In genomic region chr12:67068204-67068731, GRCh38 we compare ENCODE assay signal across 8 cellular contexts.
DNase-seq lines count a peak whose midpoint lies in the region; ATAC-seq and TF ChIP-seq lines count a peak whose summit lies in the region.

No MANE protein-coding gene starts in this region.

- H4K20me1 ChIP-seq in HCT116 (ENCODE audit: insufficient read depth), result no peaks in the 10 kb centered on the region; the same call in 1 of the 2 replicates

- H2AFZ ChIP-seq in ACC112 (ENCODE audit: low read length, unreplicated experiment) (peak overlapping the region; percentile 46), HCT116 (ENCODE audit: low read depth, low read length, poor library complexity, severe bottlenecking) (no peak overlapping the region)

- H3K27me3 ChIP-seq in ACC112 (ENCODE audit: insufficient read depth, low read length) (peaks cover 67% of the 10 kb centered on the region), HCT116 (ENCODE audit: insufficient read depth, low read length) (peaks cover 35% of the 10 kb centered on the region), right cardiac atrium (ENCODE audit: control insufficient read depth, insufficient read depth) (no peaks in the 10 kb centered on the region)

- RAD21 ChIA-PET in HCT116 (lab: Charles Lee; ENCODE audit: low non-redundant PET in 1 of 2, low total read pairs in 2 of 2, uncharacterized antibody in 2 of 2, unreplicated experiment in 2 of 2), result no interaction called here

- no peak for TF ChIP-seq RAD21 in HCT116 (IDR thresholded peaks at IDR 0.05; ENCODE audit: low read depth)

- no peak overlapping the region for H3K9ac ChIP-seq in HCT116 (ENCODE audit: low read length)

- H3K4me2 ChIP-seq in HCT116 (ENCODE audit: low read length), result peak overlapping the region; percentile 51

- WGBS in right cardiac atrium, result 1% methylated on average over 20 of the region's 20 CpGs

- no peaks in the 10 kb centered on the region for H3K9me2 ChIP-seq in HCT116 (ENCODE audit: insufficient read depth)

- H3K27ac ChIP-seq in ACC112 (ENCODE audit: low read depth, low read length) (no peak overlapping the region), HCT116 (ENCODE audit: low read depth, low read length) (no peak overlapping the region), right cardiac atrium (ENCODE audit: low read length) (no peak overlapping the region), skin epidermis (peak overlapping the region in 8 of 21 experiments; percentile 76 to 92 (median 86))

- TF ChIP-seq POLR2A in HCT116 (IDR thresholded peaks at IDR 0.05; ENCODE audit: borderline replicate concordance, extremely low read depth, insufficient read depth, insufficient read length), result no peak

- H3K9me3 ChIP-seq in HCT116 (ENCODE audit: control insufficient read depth in 1 of 2, insufficient read depth in 1 of 2, low read depth in 1 of 2, low read length in 2 of 2), result no peaks in the 10 kb centered on the region
- H3K9me3 ChIP-seq in right cardiac atrium (ENCODE audit: control insufficient read depth, low read length), result no peaks in the 10 kb centered on the region

- CTCF ChIA-PET in HCT116 (lab: Charles Lee), result no interaction called here

- H3K4me3 ChIP-seq in ACC112 (ENCODE audit: low read depth, low read length) (no peak overlapping the region), HCT116 (replicated peaks in 1 of 2; ENCODE audit: low read depth in 1 of 2, low read length in 2 of 2) (no peak overlapping the region), right cardiac atrium (ENCODE audit: low read length) (peak overlapping the region; percentile 89), skin epidermis (peak overlapping the region; percentile 35 to 63 (median 55))

- no peak for ATAC-seq in HCT116
- peak; percentile 20 to 38 for ATAC-seq in right cardiac atrium

- intact Hi-C loops in HCT116 (cut with micrococcal nuclease), result no loop called here
- intact Hi-C loops in right cardiac atrium (cut with DNase I), result no loop called here

- DNase-seq in HCT116 (ENCODE audit: low read depth, low spot score), result no peak
- DNase-seq in activated T-cell treated with anti-CD3 and anti-CD28 coated beads for 4 hours, result peak; percentile 4
- DNase-seq in right cardiac atrium, result peak in 2 of 3 donors; percentile 37 to 46
- DNase-seq in LoVo (ENCODE audit: low spot score), result no peak
- no peak for DNase-seq in AG08396 (ENCODE audit: low spot score)
- DNase-seq in effector CD4-positive, alpha-beta T cell, result no peak

- BruUV-seq in HCT116 (replicated peaks; lab: Mats Ljungman, UMichigan), result no TSS peak

- H3K36me3 ChIP-seq in ACC112 (ENCODE audit: insufficient read depth, low read length), result no peaks in the 10 kb centered on the region
- H3K36me3 ChIP-seq in HCT116 (ENCODE audit: control insufficient read depth in 1 of 2, insufficient read depth in 2 of 2, low read length in 2 of 2), result no peaks in the 10 kb centered on the region

- TF ChIP-seq CTCF in HCT116 (IDR thresholded peaks at IDR 0.05 in 2 of 3, conservative IDR thresholded peaks at IDR 0.05 in 1 of 3; ENCODE audit: borderline replicate concordance in 1 of 3, insufficient read depth in 1 of 3, low read depth in 2 of 3, low read length in 2 of 3), result no peak

- no peaks in the 10 kb centered on the region for H3K4me1 ChIP-seq in ACC112 (ENCODE audit: control insufficient read depth, insufficient read depth, low read length, unreplicated experiment)
- H3K4me1 ChIP-seq in HCT116 (ENCODE audit: control insufficient read depth in 1 of 2, insufficient read depth in 2 of 2, low read length in 2 of 2), result peaks cover 0 to 3% of the 10 kb centered on the region in 2 experiments; a peak in 2 of 4 replicates
- H3K4me1 ChIP-seq in right cardiac atrium (ENCODE audit: control insufficient read depth, insufficient read depth, low read length), result peaks cover 3% of the 10 kb centered on the region

- POLR2A ChIA-PET in HCT116 (lab: Charles Lee), result no interaction called here

- H3K79me2 ChIP-seq in ACC112 (ENCODE audit: control insufficient read depth, insufficient read depth, low read length, unreplicated experiment) (no peaks in the 10 kb centered on the region), HCT116 (ENCODE audit: insufficient read depth, low read length) (no peaks in the 10 kb centered on the region)

TF ChIP-seq in HCT116, 20 proteins besides CTCF, POLR2A, EP300 and RAD21:
- TF ChIP-seq EGR1 (IDR thresholded peaks at IDR 0.05; ENCODE audit: low read depth), result no peak
- no peak for TF ChIP-seq ZBTB33 (IDR thresholded peaks at IDR 0.05; ENCODE audit: extremely low read depth, insufficient replicate concordance, low read length)
- no peak for TF ChIP-seq EZH2 (IDR thresholded peaks at IDR 0.05)
- no peak for TF ChIP-seq MAX (IDR thresholded peaks at IDR 0.05)
- no peak for TF ChIP-seq CEBPB (IDR thresholded peaks at IDR 0.05; ENCODE audit: low read depth)
- TF ChIP-seq TCF7L2 (IDR thresholded peaks at IDR 0.05; ENCODE audit: borderline replicate concordance, extremely low read depth, insufficient read depth, insufficient read length), result no peak
- no peak for TF ChIP-seq ZNF274 (IDR thresholded peaks at IDR 0.05; ENCODE audit: low read depth, low read length)
- TF ChIP-seq SP1 (IDR thresholded peaks at IDR 0.05; ENCODE audit: low read depth), result no peak
- TF ChIP-seq ATF3 (IDR thresholded peaks at IDR 0.05), result no peak
- TF ChIP-seq EZH2phosphoT487 (IDR thresholded peaks at IDR 0.05; ENCODE audit: borderline replicate concordance), result no peak
- no peak for TF ChIP-seq YY1 (IDR thresholded peaks at IDR 0.05; ENCODE audit: extremely low read depth, insufficient replicate concordance, low read depth, low read length)
- TF ChIP-seq SIN3A (IDR thresholded peaks at IDR 0.05; ENCODE audit: low read depth), result no peak

Comparison
In these comparisons a context has a peak if more than half of its experiments do, and no peak if none do; other contexts are left out.
1. H3K4me3 ChIP-seq: peak in right cardiac atrium (single experiment) and skin epidermis (7 of 7); none in ACC112 (single experiment) and HCT116 (0 of 2).
2. DNase-seq: peak in activated T-cell treated with anti-CD3 and anti-CD28 coated beads for 4 hours (single experiment) and right cardiac atrium (2 of 3); none in HCT116 (single experiment), LoVo (single experiment), AG08396 (single experiment) and effector CD4-positive, alpha-beta T cell (single experiment).